ENCODE assay signal across 8 cellular contexts in genomic region chr14:61525293-61526011, GRCh38.
DNase-seq lines count a peak whose midpoint lies in the region; ATAC-seq and TF ChIP-seq lines count a peak whose summit lies in the region.

No MANE protein-coding gene starts in this region.

- peak overlapping the region; percentile 71 for H3K27ac ChIP-seq in adipose tissue (ENCODE audit: low read depth, low read length)

- ATAC-seq in GM18517 (IDR thresholded peaks at IDR 0.05; ENCODE audit: unreplicated experiment) (peak; percentile 85), HG02885 (IDR thresholded peaks at IDR 0.05; ENCODE audit: poor library complexity, unreplicated experiment) (peak; percentile 82), SK-N-SH treated with all-trans-retinoic acid at 6 μM for 48 hours (peak; percentile 11), left lobe of liver (peak; percentile 75), GM19324 (IDR thresholded peaks at IDR 0.05; ENCODE audit: low FRiP score, unreplicated experiment) (no peak)

- 26 to 60% (median 54%) methylated on average over 16 of the region's 16 CpGs for WGBS in adipose tissue, 3 donors

- DNase-seq in left lobe of liver (ENCODE audit: low spot score) = peak; percentile 71
- peak; percentile 55 to 84 for DNase-seq in stimulated activated CD8-positive, alpha-beta memory T cell treated with anti-CD3 and anti-CD28 coated beads, Interleukin-7, amount 100 ng/mL, for 48 hours (ENCODE audit: extremely low read depth in 1 of 2, low read depth in 1 of 2)
- no peak for DNase-seq in NCI-H524 (lab: John Stamatoyannopoulos, UW)

TF ChIP-seq in SK-N-SH treated with all-trans-retinoic acid at 6 μM for 48 hours, 23 proteins besides CTCF, POLR2A, EP300 and RAD21:
- TF ChIP-seq ZC3H10 (CRISPR knock-in tag; IDR thresholded peaks at IDR 0.05) (peak; percentile 89), ZNF8 (CRISPR knock-in tag; IDR thresholded peaks at IDR 0.05) (no peak)

Comparison
In these comparisons a context has a peak if more than half of its experiments do, and no peak if none do; other contexts are left out.
1. DNase-seq: peak in left lobe of liver (single experiment) and stimulated activated CD8-positive, alpha-beta memory T cell treated with anti-CD3 and anti-CD28 coated beads, Interleukin-7, amount 100 ng/mL, for 48 hours (2 of 2); none in NCI-H524 (0 of 2).